1 cellular context compared by ENCODE assay signal in the genomic region with DNA sequence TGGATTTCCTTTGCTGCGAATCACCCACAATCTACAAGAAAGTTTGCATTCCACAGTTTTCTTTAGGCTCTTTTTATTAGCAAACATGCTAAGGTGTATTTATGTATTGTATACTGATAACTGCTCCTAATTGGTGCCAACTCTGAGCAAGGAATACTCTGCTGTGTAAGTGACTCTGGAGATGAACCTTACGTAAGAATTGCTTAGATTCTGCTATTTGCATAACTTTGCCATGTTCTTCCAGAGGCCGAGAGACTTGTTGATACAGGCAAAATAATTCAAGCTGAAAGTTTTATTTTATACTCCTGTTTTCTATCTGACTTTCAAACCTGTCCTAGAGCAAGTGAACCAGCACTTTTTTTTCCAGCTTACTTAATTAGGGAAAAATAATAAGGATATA.
TF ChIP-seq lines count a peak whose summit lies in the region.

No MANE protein-coding gene starts in this region.

TF ChIP-seq in SK-N-SH treated with all-trans-retinoic acid at 6 μM for 48 hours, 23 proteins besides CTCF, POLR2A, EP300 and RAD21:
- TF ChIP-seq, protein P1, sequence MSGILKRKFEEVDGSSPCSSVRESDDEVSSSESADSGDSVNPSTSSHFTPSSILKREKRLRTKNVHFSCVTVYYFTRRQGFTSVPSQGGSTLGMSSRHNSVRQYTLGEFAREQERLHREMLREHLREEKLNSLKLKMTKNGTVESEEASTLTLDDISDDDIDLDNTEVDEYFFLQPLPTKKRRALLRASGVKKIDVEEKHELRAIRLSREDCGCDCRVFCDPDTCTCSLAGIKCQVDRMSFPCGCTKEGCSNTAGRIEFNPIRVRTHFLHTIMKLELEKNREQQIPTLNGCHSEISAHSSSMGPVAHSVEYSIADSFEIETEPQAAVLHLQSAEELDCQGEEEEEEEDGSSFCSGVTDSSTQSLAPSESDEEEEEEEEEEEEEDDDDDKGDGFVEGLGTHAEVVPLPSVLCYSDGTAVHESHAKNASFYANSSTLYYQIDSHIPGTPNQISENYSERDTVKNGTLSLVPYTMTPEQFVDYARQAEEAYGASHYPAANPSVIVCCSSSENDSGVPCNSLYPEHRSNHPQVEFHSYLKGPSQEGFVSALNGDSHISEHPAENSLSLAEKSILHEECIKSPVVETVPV (CRISPR knock-in tag; IDR thresholded peaks at IDR 0.05) = no peak
- TF ChIP-seq CREB5 (CRISPR knock-in tag; IDR thresholded peaks at IDR 0.05; ENCODE audit: low read depth) = no peak
- TF ChIP-seq PPARA (CRISPR knock-in tag; IDR thresholded peaks at IDR 0.05; ENCODE audit: borderline replicate concordance) = no peak
- TF ChIP-seq ZNF565 (CRISPR knock-in tag; conservative IDR thresholded peaks at IDR 0.05; ENCODE audit: low read depth) = no peak
- TF ChIP-seq ZNF70 (CRISPR knock-in tag; IDR thresholded peaks at IDR 0.05) = no peak
- TF ChIP-seq TCF4 (CRISPR knock-in tag; IDR thresholded peaks at IDR 0.05; ENCODE audit: borderline replicate concordance) = no peak
